In the genomic region with DNA sequence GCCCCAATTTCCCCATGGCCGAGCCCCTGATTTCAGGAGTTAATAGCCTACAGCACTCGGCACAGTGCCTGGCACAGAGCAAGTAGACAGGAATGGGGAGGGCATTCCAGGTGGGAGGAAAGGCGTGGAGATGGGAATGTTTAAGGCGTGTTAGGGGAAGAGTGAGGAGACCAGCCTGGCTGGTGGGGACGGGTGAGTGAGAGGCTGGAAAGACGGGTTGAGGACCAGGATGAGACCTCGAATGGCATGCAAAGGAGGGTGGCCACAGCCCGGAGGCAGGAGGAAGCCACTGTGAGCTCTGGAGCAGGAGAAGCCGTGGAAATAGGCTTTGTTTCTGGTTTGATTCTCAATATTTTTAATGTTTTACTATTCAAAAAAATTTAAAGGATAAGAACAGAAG, we compare ENCODE assay signal across 1 cellular context.
TF ChIP-seq lines count a peak whose summit lies in the region.

No MANE protein-coding gene starts in this region.

TF ChIP-seq in HepG2, 621 proteins besides CTCF, POLR2A, EP300 and RAD21:
- no peak for TF ChIP-seq ZMYM2 (CRISPR knock-in tag; IDR thresholded peaks at IDR 0.05)
- TF ChIP-seq ZNF292 (CRISPR knock-in tag; IDR thresholded peaks at IDR 0.05; ENCODE audit: borderline replicate concordance, low read depth), result no peak
- 0 out of 2 replicates have a peak, but pooled peaks have one; percentile 21 for TF ChIP-seq DNMT1 (CRISPR knock-in tag; IDR thresholded peaks at IDR 0.05)
